Comparison of ENCODE assay signal across 16 cellular contexts in genomic region chr22:24160546-24160945, GRCh38. TPM values are rescaled to one million over a fixed set of nuclear protein-coding genes. Genes with fewer than 3 reads are reported as not detected.
A peak's percentile ranks its signal among the peaks of the same experiment; 100 is the strongest.
DNase-seq lines count a peak whose midpoint lies in the region; ATAC-seq, FAIRE-seq and TF ChIP-seq lines count a peak whose summit lies in the region.
"Had no signal": no experiment of that assay in that cellular context is flagged by ENCODE, and none has a peak within 500 bp of the region (broad histone marks: within the 10 kb centered on the region; RNA-seq: fewer than 3 reads in every experiment).

No MANE protein-coding gene starts in this region.

- peaks cover 37 to 73% of the 10 kb centered on the region in 2 donors for H3K4me1 Mint-ChIP-seq in natural killer cell
- peaks cover 17 to 40% of the 10 kb centered on the region in 2 donors for H3K4me1 Mint-ChIP-seq in natural killer cell treated with Interleukin-12 subunit alpha and Interleukin-12 subunit beta and Interleukin-15 and Interleukin-18, amount 100 ng/mL, for 72 hours (ENCODE audit: low read depth in 2 of 2)
- peaks cover 62% of the 10 kb centered on the region for H3K4me1 Mint-ChIP-seq in activated naive CD8-positive, alpha-beta T cell treated with anti-CD3 and anti-CD28 coated beads for 36 hours
- H3K4me1 Mint-ChIP-seq in activated T-helper 2 cell treated with anti-CD3 and anti-CD28 coated beads, Interferon-gamma antibody, Interleukin-2, Interleukin-4, amounts not matched to agents 10 μg/mL and 5 μg/mL and 100 μg/mL, durations not matched to agents 14 hours and 24 hours and 36 hours (ENCODE audit: low read depth) = peaks cover 24% of the 10 kb centered on the region

- H3K4me3 ChIP-seq in right cardiac atrium (ENCODE audit: low read length) = no peak overlapping the region
- H3K4me3 ChIP-seq: gastrocnemius medialis had no signal

- H3K27me3 Mint-ChIP-seq in natural killer cell (ENCODE audit: low read depth in 2 of 2) = no peaks in the 10 kb centered on the region
- H3K27me3 Mint-ChIP-seq in natural killer cell treated with Interleukin-12 subunit alpha and Interleukin-12 subunit beta and Interleukin-15 and Interleukin-18, amount 100 ng/mL, for 72 hours = no peaks in the 10 kb centered on the region
- H3K27me3 Mint-ChIP-seq in activated naive CD8-positive, alpha-beta T cell treated with anti-CD3 and anti-CD28 coated beads for 36 hours = no peaks in the 10 kb centered on the region
- H3K27me3 Mint-ChIP-seq in activated T-helper 2 cell treated with anti-CD3 and anti-CD28 coated beads, Interferon-gamma antibody, Interleukin-2, Interleukin-4, amounts not matched to agents 10 μg/mL and 5 μg/mL and 100 μg/mL, durations not matched to agents 14 hours and 24 hours and 36 hours (ENCODE audit: low read depth) = no peaks in the 10 kb centered on the region

- H3K27ac ChIP-seq in right cardiac atrium (ENCODE audit: low read length) = peak overlapping the region; percentile 85

- FAIRE-seq in urothelium cell line (lab: Jason Lieb, UNC) = peak; percentile 46

- ATAC-seq in natural killer cell (no peak), right cardiac atrium (peak in 1 of 2 donors; percentile 19), HG03342 (IDR thresholded peaks at IDR 0.05; ENCODE audit: unreplicated experiment) (no peak)
- no peak for ATAC-seq in natural killer cell treated with Interleukin-12 subunit alpha and Interleukin-12 subunit beta and Interleukin-15 and Interleukin-18, amount 100 ng/mL, for 72 hours
- ATAC-seq: gastrocnemius medialis had no signal

- intact Hi-C loops in natural killer cell (cut with micrococcal nuclease) = no loop called here
- intact Hi-C loops in right cardiac atrium (cut with DNase I) = loop anchor here in 1 of 4 donors (10.0 kb wide), 1 partner anchor 156 kb away; the partner anchor contains the start of gene GSTT4
- intact Hi-C loops in activated T-helper 2 cell treated with anti-CD3 and anti-CD28 coated beads, Interferon-gamma antibody, Interleukin-2, Interleukin-4, amounts not matched to agents 10 μg/mL and 5 μg/mL and 100 μg/mL, durations not matched to agents 14 hours and 24 hours and 36 hours (cut with micrococcal nuclease) = no loop called here

- H3K36me3 Mint-ChIP-seq in natural killer cell = no peaks in the 10 kb centered on the region
- H3K36me3 Mint-ChIP-seq in natural killer cell treated with Interleukin-12 subunit alpha and Interleukin-12 subunit beta and Interleukin-15 and Interleukin-18, amount 100 ng/mL, for 72 hours = no peaks in the 10 kb centered on the region
- H3K36me3 Mint-ChIP-seq in activated naive CD8-positive, alpha-beta T cell treated with anti-CD3 and anti-CD28 coated beads for 36 hours = peaks cover 2% of the 10 kb centered on the region
- peaks cover 9% of the 10 kb centered on the region for H3K36me3 Mint-ChIP-seq in activated T-helper 2 cell treated with anti-CD3 and anti-CD28 coated beads, Interferon-gamma antibody, Interleukin-2, Interleukin-4, amounts not matched to agents 10 μg/mL and 5 μg/mL and 100 μg/mL, durations not matched to agents 14 hours and 24 hours and 36 hours (ENCODE audit: low read depth)

- peaks cover 29% of the 10 kb centered on the region for H3K4me1 ChIP-seq in right cardiac atrium (ENCODE audit: control insufficient read depth, insufficient read depth, low read length)

- peak overlapping the region; percentile 34 to 47 for H3K27ac Mint-ChIP-seq in natural killer cell
- H3K27ac Mint-ChIP-seq in natural killer cell treated with Interleukin-12 subunit alpha and Interleukin-12 subunit beta and Interleukin-15 and Interleukin-18, amount 100 ng/mL, for 72 hours = peak overlapping the region in 1 of 2 donors; percentile 47
- H3K27ac Mint-ChIP-seq in activated naive CD8-positive, alpha-beta T cell treated with anti-CD3 and anti-CD28 coated beads for 36 hours = peak overlapping the region; percentile 31
- no peak overlapping the region for H3K27ac Mint-ChIP-seq in activated T-helper 2 cell treated with anti-CD3 and anti-CD28 coated beads, Interferon-gamma antibody, Interleukin-2, Interleukin-4, amounts not matched to agents 10 μg/mL and 5 μg/mL and 100 μg/mL, durations not matched to agents 14 hours and 24 hours and 36 hours

- 74% methylated on average over 6 of the region's 6 CpGs for WGBS in right cardiac atrium

- H3K9me3 ChIP-seq in right cardiac atrium (ENCODE audit: control insufficient read depth, low read length) = no peaks in the 10 kb centered on the region
- H3K9me3 ChIP-seq: gastrocnemius medialis had no signal

- no peak for TF ChIP-seq CTCF in natural killer cell (IDR thresholded peaks at IDR 0.05)

- no peak for DNase-seq in natural killer cell
- no peak for DNase-seq in natural killer cell treated with Interleukin-12 subunit alpha and Interleukin-12 subunit beta and Interleukin-15 and Interleukin-18, amount 100 ng/mL, for 72 hours (ENCODE audit: low spot score)
- DNase-seq in activated naive CD8-positive, alpha-beta T cell treated with anti-CD3 and anti-CD28 coated beads for 36 hours = no peak
- peak in 1 of 3 donors; percentile 72 for DNase-seq in right cardiac atrium
- no peak for DNase-seq in urothelium cell line (ENCODE audit: low spot score)
- DNase-seq in activated T-helper 2 cell treated with anti-CD3 and anti-CD28 coated beads, Interferon-gamma antibody, Interleukin-2, Interleukin-4, amounts not matched to agents 10 μg/mL and 5 μg/mL and 100 μg/mL, durations not matched to agents 14 hours and 24 hours and 36 hours (ENCODE audit: low spot score) = no peak
- DNase-seq in cerebellar cortex (ENCODE audit: low spot score) = no peak
- DNase-seq: activated CD4-positive, alpha-beta T cell treated with anti-CD3 and anti-CD28 coated beads, Interleukin-2, amount 50 U/mL, for 48 hours; gastrocnemius medialis; H7; kidney glomerular epithelial cell; NCI-H2107; NCI-H510A treated with DMSO at 0.1 percent for 48 hours; SHP77; stimulated activated CD4-positive, alpha-beta T cell treated with anti-CD3 and anti-CD28 coated beads, Interleukin-12 subunit alpha, Interleukin-12 subunit beta, amount 100 ng/mL, for 4 hours had no signal

- no peaks in the 10 kb centered on the region for H3K27me3 ChIP-seq in right cardiac atrium (ENCODE audit: control insufficient read depth, insufficient read depth)
- H3K27me3 ChIP-seq: gastrocnemius medialis had no signal

- H3K9me3 Mint-ChIP-seq in natural killer cell = no peaks in the 10 kb centered on the region
- no peaks in the 10 kb centered on the region for H3K9me3 Mint-ChIP-seq in natural killer cell treated with Interleukin-12 subunit alpha and Interleukin-12 subunit beta and Interleukin-15 and Interleukin-18, amount 100 ng/mL, for 72 hours
- no peaks in the 10 kb centered on the region for H3K9me3 Mint-ChIP-seq in activated naive CD8-positive, alpha-beta T cell treated with anti-CD3 and anti-CD28 coated beads for 36 hours
- H3K9me3 Mint-ChIP-seq in activated T-helper 2 cell treated with anti-CD3 and anti-CD28 coated beads, Interferon-gamma antibody, Interleukin-2, Interleukin-4, amounts not matched to agents 10 μg/mL and 5 μg/mL and 100 μg/mL, durations not matched to agents 14 hours and 24 hours and 36 hours = no peaks in the 10 kb centered on the region

- H3K4me3 Mint-ChIP-seq in natural killer cell = no peak overlapping the region
- H3K4me3 Mint-ChIP-seq in natural killer cell treated with Interleukin-12 subunit alpha and Interleukin-12 subunit beta and Interleukin-15 and Interleukin-18, amount 100 ng/mL, for 72 hours = no peak overlapping the region
- H3K4me3 Mint-ChIP-seq in activated naive CD8-positive, alpha-beta T cell treated with anti-CD3 and anti-CD28 coated beads for 36 hours = no peak overlapping the region
- H3K4me3 Mint-ChIP-seq in activated T-helper 2 cell treated with anti-CD3 and anti-CD28 coated beads, Interferon-gamma antibody, Interleukin-2, Interleukin-4, amounts not matched to agents 10 μg/mL and 5 μg/mL and 100 μg/mL, durations not matched to agents 14 hours and 24 hours and 36 hours (ENCODE audit: low read depth) = no peak overlapping the region

RNA-seq across cellular contexts. Expression of gene SUSD2, which starts 20.7 kb away (rescaled TPM):
- total RNA-seq in natural killer cell (1 to 10 TPM in 2 of 3 donors, under 1 TPM in 1; 0.75 to 1.7 (median 1.5) TPM), right cardiac atrium (1 to 10 TPM; 6.2 to 7.4 (median 7.3) TPM)
- 1 to 10 TPM; 2.4 to 2.7 TPM for total RNA-seq in natural killer cell treated with Interleukin-12 subunit alpha and Interleukin-12 subunit beta and Interleukin-15 and Interleukin-18, amount 100 ng/mL, for 72 hours
- under 1 TPM; 0.56 to 0.80 TPM for total RNA-seq in activated naive CD8-positive, alpha-beta T cell treated with anti-CD3 and anti-CD28 coated beads for 36 hours
- 6.7 TPM for polyA plus RNA-seq in right cardiac atrium
- 0.32 and 0.64 TPM in 2 replicates for total RNA-seq in activated T-helper 2 cell treated with anti-CD3 and anti-CD28 coated beads, Interferon-gamma antibody, Interleukin-2, Interleukin-4, amounts not matched to agents 10 μg/mL and 5 μg/mL and 100 μg/mL, durations not matched to agents 14 hours and 24 hours and 36 hours
